Comparison of ENCODE assay signal across 13 cellular contexts in genomic region chr18:48687694-48688042, GRCh38.
"Had no signal": no experiment of that assay in that cellular context is flagged by ENCODE, and none has a peak within 500 bp of the region (broad histone marks: within the 10 kb centered on the region; RNA-seq: fewer than 3 reads in every experiment).

No MANE protein-coding gene starts in this region.

- H3K9me3 Mint-ChIP-seq: memory B cell; nephron; T-helper 2 cell treated with Interferon-gamma antibody and Interleukin-4, amounts not matched to agents 5 μg/mL and 100 μg/mL, for 36 hours had no signal

- DNase-seq: activated CD4-positive, alpha-beta T cell treated with anti-CD3 and anti-CD28 coated beads, Interleukin-2, amount 50 U/mL, for 4 hours; activated CD4-positive, CD25-positive, alpha-beta regulatory T cell treated with anti-CD3 and anti-CD28 coated beads, Interleukin-2, amount 50 U/mL, for 72 hours; activated T-cell treated with anti-CD3 and anti-CD28 coated beads, Interleukin-2, amount 50 U/mL, for 1 hour; colonic mucosa; effector CD4-positive, alpha-beta T cell; glutamatergic neuron; small intestine; SW 1271 had no signal

- H3K4me1 Mint-ChIP-seq: memory B cell had no signal

- H3K36me3 ChIP-seq: colonic mucosa had no signal

- H3K27ac Mint-ChIP-seq: activated naive CD8-positive, alpha-beta T cell; memory B cell; nephron; T-helper 2 cell treated with Interferon-gamma antibody and Interleukin-4, amounts not matched to agents 5 μg/mL and 100 μg/mL, for 36 hours had no signal

- H3K4me1 ChIP-seq: colonic mucosa had no signal

- H3K4me3 Mint-ChIP-seq: activated naive CD8-positive, alpha-beta T cell; memory B cell; nephron; T-helper 2 cell treated with Interferon-gamma antibody and Interleukin-4, amounts not matched to agents 5 μg/mL and 100 μg/mL, for 36 hours had no signal

- H3K27ac ChIP-seq: colonic mucosa, SJSA1 had no signal

- H3K27me3 ChIP-seq: colonic mucosa, SJSA1 had no signal

- H3K27me3 Mint-ChIP-seq: activated naive CD8-positive, alpha-beta T cell; memory B cell had no signal

- H3K4me3 ChIP-seq: colonic mucosa, SJSA1 had no signal

- H3K36me3 Mint-ChIP-seq: activated naive CD8-positive, alpha-beta T cell had no signal

- H3K9me3 ChIP-seq: colonic mucosa, SJSA1 had no signal
